In the genomic region with DNA sequence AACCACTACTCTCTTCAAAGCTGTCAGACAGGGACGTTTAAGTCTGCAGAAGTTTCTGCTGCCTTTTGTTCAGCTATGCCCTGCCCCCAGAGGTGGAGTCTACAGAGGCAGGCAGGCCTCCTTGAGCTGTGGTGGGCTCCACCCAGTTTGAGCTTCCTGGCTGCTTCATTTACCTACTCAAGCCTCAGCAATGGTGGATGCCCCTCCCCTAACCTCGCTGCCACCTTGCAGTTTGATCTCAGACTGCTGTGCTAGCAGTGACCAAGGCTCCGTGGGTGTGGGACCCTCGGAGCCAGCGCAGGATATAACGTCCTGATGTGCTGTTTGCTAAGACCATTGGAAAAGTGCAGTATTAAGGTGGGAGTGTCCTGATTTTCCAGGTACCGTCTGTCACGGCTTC, we compare ENCODE assay signal across 1 cellular context. TPM values are rescaled to one million over a fixed set of nuclear protein-coding genes. Genes with fewer than 3 reads are reported as not detected.
"Had no signal": no experiment of that assay in that cellular context is flagged by ENCODE, and none has a peak within 500 bp of the region (broad histone marks: within the 10 kb centered on the region; RNA-seq: fewer than 3 reads in every experiment).

No MANE protein-coding gene starts in this region.

RNA-seq across cellular contexts. Expression of a gene that starts 46.0 kb away (rescaled TPM):
- polyA plus RNA-seq: neural cell had no signal
